ENCODE assay signal across 1 cellular context in genomic region chr1:174428033-174428432, GRCh38.
TF ChIP-seq lines count a peak whose summit lies in the region.

No MANE protein-coding gene starts in this region.

TF ChIP-seq in K562, 482 proteins besides CTCF, POLR2A, EP300 and RAD21 (continued from another document):
- TF ChIP-seq ZFP30 (CRISPR knock-in tag; IDR thresholded peaks at IDR 0.05; ENCODE audit: borderline replicate concordance) (no peak), MAFG (tag; conservative IDR thresholded peaks at IDR 0.05) (peak; percentile 99), HES1 (IDR thresholded peaks at IDR 0.05; ENCODE audit: low read depth) (no peak), SAP30 (IDR thresholded peaks at IDR 0.05; ENCODE audit: borderline replicate concordance, insufficient read depth, low read depth, low read length, poor library complexity, severe bottlenecking) (no peak), AFF4 (CRISPR knock-in tag; IDR thresholded peaks at IDR 0.05) (no peak), ELF4 (CRISPR knock-in tag; IDR thresholded peaks at IDR 0.05) (no peak), BRD9 (IDR thresholded peaks at IDR 0.05; ENCODE audit: low read depth, partially characterized antibody) (no peak), POLR3G (IDR thresholded peaks at IDR 0.05; ENCODE audit: extremely low read depth, insufficient read length, insufficient replicate concordance) (no peak), HDAC3 (IDR thresholded peaks at IDR 0.05; ENCODE audit: borderline replicate concordance, partially characterized antibody) (no peak), SOX6 (IDR thresholded peaks at IDR 0.05) (peak; percentile 68), ZNF23 (CRISPR knock-in tag; IDR thresholded peaks at IDR 0.05) (no peak), ZNF316 (IDR thresholded peaks at IDR 0.05) (peak; percentile 99)
TF ChIP-seq in K562: peak in this region for 18.
